16 cellular contexts compared by ENCODE assay signal in genomic region chr3:17183951-17184550, GRCh38.
A peak's percentile ranks its signal among the peaks of the same experiment; 100 is the strongest.
DNase-seq lines count a peak whose midpoint lies in the region; ATAC-seq and TF ChIP-seq lines count a peak whose summit lies in the region.
"Had no signal": no experiment of that assay in that cellular context is flagged by ENCODE, and none has a peak within 500 bp of the region (broad histone marks: within the 10 kb centered on the region; RNA-seq: fewer than 3 reads in every experiment).

No MANE protein-coding gene starts in this region.

- no peak overlapping the region for H3K4me3 Mint-ChIP-seq in MCF 10A (ENCODE audit: unreplicated experiment)
- H3K4me3 Mint-ChIP-seq: dendritic cell treated with granulocyte-macrophage colony-stimulating factor and Interleukin-4, amounts not matched to agents 40 ng/mL and 50 ng/mL, for 4 days had no signal

- H3K27me3 ChIP-seq in breast epithelium (no peaks in the 10 kb centered on the region), smooth muscle cell (ENCODE audit: low read depth) (no peaks in the 10 kb centered on the region)
- H3K27me3 ChIP-seq: right atrium auricular region, tibial artery had no signal

- no peak overlapping the region for H3K9ac ChIP-seq in smooth muscle cell (ENCODE audit: low read depth)

- no peak for ATAC-seq in GM21528 (IDR thresholded peaks at IDR 0.05; ENCODE audit: low FRiP score, unreplicated experiment)
- ATAC-seq: mucosa of descending colon had no signal

- peak overlapping the region; percentile 70 for H3K27ac Mint-ChIP-seq in MCF 10A (ENCODE audit: low read depth, unreplicated experiment)
- H3K27ac Mint-ChIP-seq: dendritic cell treated with granulocyte-macrophage colony-stimulating factor and Interleukin-4, amounts not matched to agents 40 ng/mL and 50 ng/mL, for 4 days had no signal

- TF ChIP-seq POLR2A in breast epithelium (IDR thresholded peaks at IDR 0.05), result no peak

- POLR2A ChIA-PET in MCF 10A (lab: Yijun Ruan, JAX), result interaction anchor here (0.7 kb wide), 1 partner anchor 34 kb away, joined by 3 read pairs; no protein-coding TSS in a partner anchor

- H3K4me2 ChIP-seq in smooth muscle cell, result no peak overlapping the region

- no peak for TF ChIP-seq CTCF in MCF 10A (IDR thresholded peaks at IDR 0.05; ENCODE audit: unreplicated experiment)
- TF ChIP-seq CTCF in breast epithelium (IDR thresholded peaks at IDR 0.05), result no peak
- no peak for TF ChIP-seq CTCF in smooth muscle cell (IDR thresholded peaks at IDR 0.05; ENCODE audit: borderline replicate concordance, insufficient read depth, poor library complexity, severe bottlenecking)

- H3K9me3 Mint-ChIP-seq in MCF 10A (ENCODE audit: unreplicated experiment), result no peaks in the 10 kb centered on the region
- H3K9me3 Mint-ChIP-seq: dendritic cell treated with granulocyte-macrophage colony-stimulating factor and Interleukin-4, amounts not matched to agents 40 ng/mL and 50 ng/mL, for 4 days had no signal

- peaks cover 3% of the 10 kb centered on the region for H3F3A ChIP-seq in smooth muscle cell (ENCODE audit: low read depth)

- no peak overlapping the region for H3K4me3 ChIP-seq in breast epithelium
- no peak overlapping the region for H3K4me3 ChIP-seq in smooth muscle cell
- H3K4me3 ChIP-seq: mucosa of descending colon, right atrium auricular region, tibial artery had no signal

- DNase-seq in MCF 10A (ENCODE audit: unreplicated experiment), result peak; percentile 47
- DNase-seq in breast epithelium (ENCODE audit: low spot score in 2 of 2), result no peak
- DNase-seq in RPMI7951 (ENCODE audit: low read depth), result peak; percentile 72
- DNase-seq in fibroblast of peridontal ligament (ENCODE audit: extremely low read depth), result peak; percentile 32
- no peak for DNase-seq in cerebellum (ENCODE audit: low spot score)
- DNase-seq in epidermal melanocyte (ENCODE audit: insufficient read length, low spot score), result no peak
- no peak for DNase-seq in smooth muscle cell (lab: John Stamatoyannopoulos, UW; ENCODE audit: unreplicated experiment)
- DNase-seq: GOT3, mucosa of descending colon, NCI-H2227 treated with DMSO at 0.1 percent for 48 hours, Right ventricle myocardium superior, tibial artery had no signal

- no peak overlapping the region for H2AFZ ChIP-seq in smooth muscle cell (ENCODE audit: low read depth)

- peaks cover 14% of the 10 kb centered on the region for H3K36me3 Mint-ChIP-seq in MCF 10A (ENCODE audit: insufficient read depth, unreplicated experiment)

- H3K79me2 ChIP-seq in smooth muscle cell (ENCODE audit: low read depth), result no peaks in the 10 kb centered on the region

- peaks cover 6% of the 10 kb centered on the region for H3K36me3 ChIP-seq in breast epithelium
- no peaks in the 10 kb centered on the region for H3K36me3 ChIP-seq in smooth muscle cell (ENCODE audit: low read depth)
- H3K36me3 ChIP-seq: right atrium auricular region had no signal

- peaks cover 5% of the 10 kb centered on the region for H3K4me1 Mint-ChIP-seq in MCF 10A (ENCODE audit: insufficient read depth, unreplicated experiment)

- H3K27ac ChIP-seq in breast epithelium (no peak overlapping the region), smooth muscle cell (ENCODE audit: low read depth) (no peak overlapping the region)
- H3K27ac ChIP-seq: C4-2B, tibial artery had no signal

- H3K27me3 Mint-ChIP-seq in MCF 10A (ENCODE audit: insufficient read depth, unreplicated experiment), result no peaks in the 10 kb centered on the region
- H3K27me3 Mint-ChIP-seq: dendritic cell treated with granulocyte-macrophage colony-stimulating factor and Interleukin-4, amounts not matched to agents 40 ng/mL and 50 ng/mL, for 4 days had no signal

- CTCF ChIA-PET in MCF 10A (lab: Yijun Ruan, JAX), result interaction anchor here (0.6 to 1.1 kb wide), 4 partner anchors 7 to 1014 kb away, joined by 3 read pairs; no protein-coding TSS in a partner anchor

- no peaks in the 10 kb centered on the region for H3K4me1 ChIP-seq in breast epithelium
- H3K4me1 ChIP-seq in smooth muscle cell (ENCODE audit: low read depth), result peaks cover 24% of the 10 kb centered on the region

- BruUV-seq in MCF 10A (replicated peaks; lab: Mats Ljungman, UMichigan), result no TSS peak

- no peaks in the 10 kb centered on the region for H4K20me1 ChIP-seq in smooth muscle cell (ENCODE audit: low read depth)

- intact Hi-C loops in MCF 10A (cut with micrococcal nuclease), result no loop called here
- intact Hi-C loops in breast epithelium (cut with DNase I; ENCODE audit: low total_unique reads), result no loop called here

- H3K9me3 ChIP-seq in breast epithelium, result no peaks in the 10 kb centered on the region
- H3K9me3 ChIP-seq in smooth muscle cell (replicated peaks; ENCODE audit: low read depth), result no peaks in the 10 kb centered on the region
- H3K9me3 ChIP-seq: mucosa of descending colon, right atrium auricular region, tibial artery had no signal

Comparison
In these comparisons a context has a peak if more than half of its experiments do, and no peak if none do; other contexts are left out.
1. DNase-seq: peak in MCF 10A (single experiment), RPMI7951 (single experiment) and fibroblast of peridontal ligament (single experiment); none in breast epithelium (0 of 2), cerebellum (single experiment), epidermal melanocyte (single experiment) and smooth muscle cell (single experiment).